19 cellular contexts compared by ENCODE assay signal in the genomic region with DNA sequence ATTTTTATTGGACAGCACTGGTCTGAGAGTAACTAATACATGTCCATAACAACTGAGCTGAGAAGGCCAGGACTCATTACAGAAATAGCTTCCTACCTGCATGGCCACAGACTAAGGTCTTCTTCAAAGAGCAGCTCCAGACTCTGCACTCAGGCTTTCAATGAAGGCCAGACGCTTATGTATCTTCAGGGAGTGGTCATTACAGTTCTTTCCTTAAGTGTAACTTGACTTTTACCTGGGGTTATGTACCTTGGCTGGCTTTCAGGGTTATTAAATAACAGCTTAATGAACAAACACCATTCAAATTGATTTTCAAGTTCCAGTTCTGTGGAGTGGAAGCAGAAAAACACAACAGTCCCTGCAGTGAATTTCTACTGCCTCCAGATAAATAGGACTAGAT. TPM values are rescaled to one million over a fixed set of nuclear protein-coding genes. Genes with fewer than 3 reads are reported as not detected.
DNase-seq lines count a peak whose midpoint lies in the region; ATAC-seq, FAIRE-seq and TF ChIP-seq lines count a peak whose summit lies in the region.
"Had no signal": no experiment of that assay in that cellular context is flagged by ENCODE, and none has a peak within 500 bp of the region (broad histone marks: within the 10 kb centered on the region; RNA-seq: fewer than 3 reads in every experiment).

No MANE protein-coding gene starts in this region.

- intact Hi-C loops in lower lobe of right lung (cut with DNase I) = no loop called here

- ATAC-seq in lower lobe of right lung = peak; percentile 78 to 82
- ATAC-seq in HG03095 (IDR thresholded peaks at IDR 0.05; ENCODE audit: unreplicated experiment) = no peak

- TF ChIP-seq CTCF in bronchial epithelial cell (IDR thresholded peaks at IDR 0.05; ENCODE audit: insufficient read depth, low read length, severe bottlenecking) (no peak), lower lobe of right lung (IDR thresholded peaks at IDR 0.05) (no peak)

- H3K4me3 ChIP-seq in bronchial epithelial cell (ENCODE audit: low read depth, low read length) (no peak overlapping the region), lower lobe of right lung (no peak overlapping the region)

- H3K36me3 ChIP-seq in bronchial epithelial cell (ENCODE audit: control insufficient read depth, insufficient read depth, low read length) (no peaks in the 10 kb centered on the region), lower lobe of right lung (no peaks in the 10 kb centered on the region)

- FAIRE-seq in bronchial epithelial cell (lab: Jason Lieb, UNC) = no peak
- FAIRE-seq: GM12892, H54 had no signal

- peaks cover 7% of the 10 kb centered on the region for H3K4me1 ChIP-seq in lower lobe of right lung

- H3K27me3 ChIP-seq in bronchial epithelial cell (ENCODE audit: control insufficient read depth, insufficient read depth, low read length) (no peaks in the 10 kb centered on the region), lower lobe of right lung (ENCODE audit: low read depth) (no peaks in the 10 kb centered on the region)

- DNase-seq in NCI-H69 (lab: John Stamatoyannopoulos, UW) (peak; percentile 83), bronchial epithelial cell (ENCODE audit: low read depth) (peak; percentile 26), lower lobe of right lung (no peak), renal cortical epithelial cell (ENCODE audit: low read depth) (peak; percentile 49), amygdala (lab: John Stamatoyannopoulos, UW) (no peak), NCI-H2227 treated with DMSO at 0.1 percent for 48 hours (lab: John Stamatoyannopoulos, UW) (no peak)
- DNase-seq: DMS79, HFFc6, Karpas-422, MM.1S, NCI-H1092 treated with DMSO at 0.1 percent for 48 hours, NCI-H187 treated with DMSO at 0.1 percent for 48 hours, NCI-H226, NCI-H524 treated with DMSO at 0.1 percent for 48 hours, SHP77 had no signal

- no peaks in the 10 kb centered on the region for H3K9me3 ChIP-seq in lower lobe of right lung

- H3K27ac ChIP-seq in lower lobe of right lung = no peak overlapping the region
- H3K27ac ChIP-seq: HL-60 had no signal

RNA-seq across cellular contexts. Expression of a gene that starts 23.8 kb away (rescaled TPM):
- 20.1 and 22.6 TPM in 2 replicates for total RNA-seq in bronchial epithelial cell
- 26.8 TPM for total RNA-seq in lower lobe of right lung
- total RNA-seq in renal cortical epithelial cell = 3.5 and 15.7 TPM in 2 replicates

Comparison
In these comparisons a context has a peak if more than half of its experiments do, and no peak if none do; other contexts are left out.
1. DNase-seq: peak in NCI-H69 (single experiment), bronchial epithelial cell (single experiment) and renal cortical epithelial cell (single experiment); none in lower lobe of right lung (single experiment), amygdala (0 of 56) and NCI-H2227 treated with DMSO at 0.1 percent for 48 hours (single experiment).